ENCODE assay signal across 24 cellular contexts in the genomic region with DNA sequence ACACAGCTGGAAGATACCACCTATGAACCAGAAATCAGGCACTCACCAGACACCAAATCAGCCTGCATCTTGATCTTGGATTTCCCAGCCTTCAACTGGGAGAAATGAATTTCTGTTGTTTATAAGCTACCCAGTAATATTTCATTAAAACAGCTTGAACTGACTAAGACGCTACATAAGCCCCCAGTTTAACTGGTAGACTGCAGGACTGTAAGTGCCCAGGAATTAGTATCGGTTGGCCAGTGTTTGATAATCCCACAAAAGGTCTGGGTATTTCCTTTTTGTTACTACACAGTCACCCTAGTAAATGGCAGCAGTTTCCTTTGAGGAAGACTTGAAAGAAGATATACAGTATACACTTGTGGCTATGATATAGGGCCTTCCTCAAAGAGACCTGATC. TPM values are rescaled to one million over a fixed set of nuclear protein-coding genes. Genes with fewer than 3 reads are reported as not detected.
A peak's percentile ranks its signal among the peaks of the same experiment; 100 is the strongest.
DNase-seq lines count a peak whose midpoint lies in the region; ATAC-seq and TF ChIP-seq lines count a peak whose summit lies in the region.
"Had no signal": no experiment of that assay in that cellular context is flagged by ENCODE, and none has a peak within 500 bp of the region (broad histone marks: within the 10 kb centered on the region; RNA-seq: fewer than 3 reads in every experiment).

No MANE protein-coding gene starts in this region.

- no peaks in the 10 kb centered on the region for H3K27me3 ChIP-seq in skeletal muscle satellite cell (ENCODE audit: control insufficient read depth, insufficient read depth, low read length)
- no peaks in the 10 kb centered on the region for H3K27me3 ChIP-seq in esophagus muscularis mucosa
- H3K27me3 ChIP-seq: ovary had no signal

- intact Hi-C loops in esophagus muscularis mucosa (cut with DNase I) = no loop called here

- no peak overlapping the region for H3K27ac ChIP-seq in esophagus muscularis mucosa (replicated peaks in 1 of 4)
- H3K27ac ChIP-seq: dorsolateral prefrontal cortex, ovary, thoracic aorta had no signal

- peak overlapping the region; percentile 36 for H3K9ac ChIP-seq in skeletal muscle satellite cell (ENCODE audit: low read depth, low read length)

- H3K36me3 ChIP-seq in skeletal muscle satellite cell (ENCODE audit: insufficient read depth, low read length) (no peaks in the 10 kb centered on the region), esophagus muscularis mucosa (no peaks in the 10 kb centered on the region)
- H3K36me3 ChIP-seq: ovary, thoracic aorta had no signal

- H3K4me2 ChIP-seq in skeletal muscle satellite cell (ENCODE audit: low read length) = peak overlapping the region; percentile 47

- H3K4me1 ChIP-seq in skeletal muscle satellite cell (ENCODE audit: control insufficient read depth, insufficient read depth, low read length) (peaks cover 37% of the 10 kb centered on the region), esophagus muscularis mucosa (no peaks in the 10 kb centered on the region)

- no peak for TF ChIP-seq EP300 in esophagus muscularis mucosa (IDR thresholded peaks at IDR 0.05)

- TF ChIP-seq POLR2A in esophagus muscularis mucosa (IDR thresholded peaks at IDR 0.05; ENCODE audit: low read depth) = no peak

- TF ChIP-seq CTCF in fibroblast of villous mesenchyme (IDR thresholded peaks at IDR 0.05; ENCODE audit: insufficient read depth, low read depth, low read length) = no peak
- no peak for TF ChIP-seq CTCF in esophagus muscularis mucosa (IDR thresholded peaks at IDR 0.05)

- H3K9me3 ChIP-seq in skeletal muscle satellite cell (replicated peaks; ENCODE audit: low read length) (no peaks in the 10 kb centered on the region), esophagus muscularis mucosa (no peaks in the 10 kb centered on the region)
- H3K9me3 ChIP-seq: ovary, thoracic aorta had no signal

- H3K4me3 ChIP-seq in fibroblast of villous mesenchyme (ENCODE audit: low read depth, low read length) = no peak overlapping the region
- H3K4me3 ChIP-seq in skeletal muscle satellite cell (ENCODE audit: low read length) = no peak overlapping the region
- no peak overlapping the region for H3K4me3 ChIP-seq in esophagus muscularis mucosa
- H3K4me3 ChIP-seq: dorsolateral prefrontal cortex, ovary, thoracic aorta had no signal

- DNase-seq in HCEC 1CT = peak; percentile 18
- peak; percentile 1 for DNase-seq in RPMI7951 (ENCODE audit: low read depth)
- peak; percentile 57 for DNase-seq in fibroblast of villous mesenchyme (ENCODE audit: low read depth)
- DNase-seq in esophagus muscularis mucosa (ENCODE audit: extremely low spot score) = no peak
- no peak for DNase-seq in activated CD8-positive, alpha-beta memory T cell treated with anti-CD3 and anti-CD28 coated beads for 24 hours
- DNase-seq: activated CD4-positive, alpha-beta T cell treated with anti-CD3 and anti-CD28 coated beads, Interleukin-2, amount 50 U/mL, for 1 hour; activated naive CD4-positive, alpha-beta T cell treated with anti-CD3 and anti-CD28 coated beads, Interleukin-2, amount 50 U/mL, for 16 hours; caudate nucleus; CD4-positive, CD25-positive, alpha-beta regulatory T cell; dorsolateral prefrontal cortex; Kasumi-1; midbrain; NCI-H1092 treated with DMSO at 0.1 percent for 48 hours; NCI-H1930; ovary; stimulated activated CD4-positive, alpha-beta T cell treated with anti-CD3 and anti-CD28 coated beads, Interleukin-12 subunit alpha, Interleukin-12 subunit beta, amount 100 ng/mL, for 4 hours; stimulated activated CD4-positive, alpha-beta T cell treated with anti-CD3 and anti-CD28 coated beads, Interleukin-4, amount 100 ng/mL, for 4 hours; stimulated activated naive CD4-positive, alpha-beta T cell treated with Interleukin-2 at 50 U/mL for 16 hours had no signal

- 93% methylated on average over 2 of the region's 2 CpGs for WGBS in esophagus muscularis mucosa

- ATAC-seq in HG02884 (IDR thresholded peaks at IDR 0.05; ENCODE audit: unreplicated experiment) = no peak
- ATAC-seq: left lobe of liver; natural killer cell treated with Interleukin-12 subunit alpha and Interleukin-12 subunit beta and Interleukin-15 and Interleukin-18, amount 100 ng/mL, for 72 hours; WTC11 had no signal

RNA-seq across cellular contexts. Expression of a gene that starts 7.3 kb away (rescaled TPM):
- total RNA-seq in RPMI7951 (2014; rRNA removed; shearing (Covaris generic)) = 12.8 and 12.9 TPM in 2 replicates
- total RNA-seq in fibroblast of villous mesenchyme (18.4 and 25.0 TPM in 2 replicates), esophagus muscularis mucosa (1 to 10 TPM; 7.5 to 9.4 (median 8.2) TPM)
- total RNA-seq in skeletal muscle satellite cell (2012; rRNA removed) = 12.2 and 12.7 TPM in 2 replicates

Comparison
In these comparisons a context has a peak if more than half of its experiments do, and no peak if none do; other contexts are left out.
1. DNase-seq: peak in HCEC 1CT (single experiment), RPMI7951 (single experiment) and fibroblast of villous mesenchyme (single experiment); none in esophagus muscularis mucosa (single experiment) and activated CD8-positive, alpha-beta memory T cell treated with anti-CD3 and anti-CD28 coated beads for 24 hours (single experiment).